In genomic region chr12:111405149-111405855, GRCh38 we compare ENCODE assay signal across 8 cellular contexts. TPM values are rescaled to one million over a fixed set of nuclear protein-coding genes. Genes with fewer than 3 reads are reported as not detected.
DNase-seq lines count a peak whose midpoint lies in the region; ATAC-seq and TF ChIP-seq lines count a peak whose summit lies in the region.

No MANE protein-coding gene starts in this region.

- H3K27me3 ChIP-seq in adipocyte (replicated peaks; ENCODE audit: control insufficient read depth, insufficient read depth, low read length) (no peaks in the 10 kb centered on the region), heart left ventricle (no peaks in the 10 kb centered on the region), upper lobe of left lung (no peaks in the 10 kb centered on the region)

- TF ChIP-seq POLR2A in heart left ventricle (IDR thresholded peaks at IDR 0.05) = peak in 1 of 2 donors; percentile 37
- peak in 1 of 4 donors; percentile 44 for TF ChIP-seq POLR2A in upper lobe of left lung (IDR thresholded peaks at IDR 0.05)

- 2 to 9% (median 4%) methylated on average over 17 to 59 of the region's 59 CpGs for WGBS in heart left ventricle, 4 donors
- WGBS in upper lobe of left lung, 2 donors = 1 to 2% methylated on average over 10 to 14 of the region's 59 CpGs

- H3K4me3 ChIP-seq in adipocyte (ENCODE audit: low read length) (peak overlapping the region; percentile 94), heart left ventricle (peak overlapping the region; percentile 62 to 98 (median 92)), upper lobe of left lung (peak overlapping the region; percentile 8 to 97 (median 87))

- H3K4me1 ChIP-seq in adipocyte (ENCODE audit: control insufficient read depth, insufficient read depth, low read length) (peaks cover 42% of the 10 kb centered on the region), heart left ventricle (peaks cover 26 to 72% (median 62%) of the 10 kb centered on the region in 12 donors), upper lobe of left lung (peaks cover 56 to 70% (median 69%) of the 10 kb centered on the region in 4 donors)

- H3K36me3 ChIP-seq in adipocyte (ENCODE audit: control insufficient read depth, insufficient read depth, low read length, severe bottlenecking) (no peaks in the 10 kb centered on the region), heart left ventricle (peaks cover 0 to 5% (median 0%) of the 10 kb centered on the region in 9 donors), upper lobe of left lung (no peaks in the 10 kb centered on the region)

- TF ChIP-seq CTCF in GM13976 (IDR thresholded peaks at IDR 0.05; ENCODE audit: borderline replicate concordance, control extremely low read depth, extremely low read depth, insufficient read depth, missing control alignments) = peak; percentile 76
- TF ChIP-seq CTCF in heart left ventricle (IDR thresholded peaks at IDR 0.05) = peak; percentile 54 to 87 (median 69)
- peak; percentile 53 to 89 (median 78) for TF ChIP-seq CTCF in upper lobe of left lung (IDR thresholded peaks at IDR 0.05)

- ATAC-seq in HG02840 (IDR thresholded peaks at IDR 0.05; ENCODE audit: low FRiP score, unreplicated experiment) (peak; percentile 66), heart left ventricle (peak; percentile 78 to 91 (median 84)), upper lobe of left lung (ENCODE audit: low FRiP score in 2 of 2) (peak; percentile 92 to 95)

- H3K27ac ChIP-seq in heart left ventricle (peak overlapping the region; percentile 12 to 99 (median 97)), upper lobe of left lung (peak overlapping the region; percentile 91 to 96 (median 93))

- intact Hi-C loops in heart left ventricle (cut with DNase I) = loop anchor here in 3 of 10 donors (2.0 to 5.0 kb wide), 2 partner anchors 42 to 45 kb away; no protein-coding TSS in a partner anchor
- intact Hi-C loops in posterior cingulate gyrus (cut with DNase I) = no loop called here

- peak; percentile 99 for DNase-seq in GM13976 (ENCODE audit: low spot score)
- peak; percentile 95 for DNase-seq in NCI-H1436 (lab: John Stamatoyannopoulos, UW)
- peak; percentile 82 to 87 for DNase-seq in SW 1271 (lab: John Stamatoyannopoulos, UW)
- DNase-seq in adipocyte (ENCODE audit: low read depth) = peak; percentile 96
- peak; percentile 93 to 97 (median 95) for DNase-seq in heart left ventricle
- DNase-seq in posterior cingulate gyrus = peak; percentile 80 to 99 (median 90)
- peak; percentile 99 for DNase-seq in upper lobe of left lung

- in situ Hi-C loops in GM13976 (cut with MboI; ENCODE audit: low sequenced_read_pairs, unreplicated experiment) = no loop called here

- no peak for TF ChIP-seq EP300 in upper lobe of left lung (IDR thresholded peaks at IDR 0.05)

- H3K9me3 ChIP-seq in adipocyte (ENCODE audit: control insufficient read depth, low read length) = no peaks in the 10 kb centered on the region
- H3K9me3 ChIP-seq in heart left ventricle = no peaks in the 10 kb centered on the region
- H3K9me3 ChIP-seq in upper lobe of left lung = no peaks in the 10 kb centered on the region

- H3K9ac ChIP-seq in adipocyte (ENCODE audit: low read length) = peak overlapping the region; percentile 95

RNA-seq across cellular contexts. Expression of gene SH2B3, which starts 0.4 kb away (rescaled TPM):
- total RNA-seq in heart left ventricle (10 to 100 TPM; 35.8 to 76.7 (median 40.3) TPM), upper lobe of left lung (100 to 1,000 TPM in 1 of 6 donors, 10 to 100 TPM in 5; 24.8 to 128 (median 52.5) TPM)
- 10 to 100 TPM; 11.3 to 16.8 TPM for polyA plus RNA-seq in heart left ventricle

RNA-seq across cellular contexts. Expression of gene PHETA1, which starts 36.4 kb away (rescaled TPM):
- 10 to 100 TPM; 12.8 to 48.7 (median 23.7) TPM for total RNA-seq in heart left ventricle
- polyA plus RNA-seq in heart left ventricle = 10 to 100 TPM; 29.5 to 35.1 TPM
- total RNA-seq in upper lobe of left lung = 10 to 100 TPM in 5 of 6 donors, 1 to 10 TPM in 1; 9.1 to 24.6 (median 21.2) TPM

Comparison
In these comparisons a context has a peak if more than half of its experiments do, and no peak if none do; other contexts are left out.
1. Peak in every context shown above with its lines: DNase-seq, ATAC-seq, H3K4me3 ChIP-seq and H3K27ac ChIP-seq.